In the genomic region with DNA sequence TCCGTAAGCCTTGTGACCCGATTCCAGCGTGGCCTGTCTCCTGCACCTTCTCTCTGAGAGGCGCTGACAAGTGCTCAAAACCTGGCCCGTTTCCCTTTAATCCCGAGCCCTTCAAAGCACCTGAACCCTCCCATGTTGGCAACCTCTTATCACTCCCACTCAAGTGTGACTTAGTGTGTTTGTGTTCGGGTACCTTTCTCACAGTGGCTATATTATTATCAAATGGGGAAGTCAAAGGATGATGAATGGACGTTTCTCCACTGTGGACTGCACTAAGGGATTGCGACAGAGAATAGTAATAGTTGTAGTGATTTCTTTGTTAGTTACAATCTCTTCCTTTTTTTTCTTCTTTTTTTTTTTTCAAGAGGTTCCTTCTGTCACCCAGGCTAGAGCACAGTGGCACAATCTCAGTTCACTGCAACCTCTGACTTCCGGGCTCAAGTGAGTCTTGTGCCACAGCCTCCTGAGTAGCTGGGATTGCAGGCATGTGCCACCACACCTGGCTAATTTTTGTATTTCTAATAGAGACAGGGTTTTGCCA, we compare ENCODE assay signal across 15 cellular contexts.
DNase-seq lines count a peak whose midpoint lies in the region; ATAC-seq and TF ChIP-seq lines count a peak whose summit lies in the region.
"Had no signal": no experiment of that assay in that cellular context is flagged by ENCODE, and none has a peak within 500 bp of the region (broad histone marks: within the 10 kb centered on the region; RNA-seq: fewer than 3 reads in every experiment).

No MANE protein-coding gene starts in this region.

- no peak overlapping the region for H3K4me3 ChIP-seq in body of pancreas
- H3K4me3 ChIP-seq: ascending aorta, smooth muscle cell, suprapubic skin had no signal

- no peaks in the 10 kb centered on the region for H3K36me3 ChIP-seq in body of pancreas (replicated peaks in 1 of 2; ENCODE audit: insufficient read depth in 1 of 2, low read depth in 2 of 2)
- H3K36me3 ChIP-seq: ascending aorta, suprapubic skin had no signal

- intact Hi-C loops in body of pancreas (cut with DNase I) = no loop called here

- no peak for TF ChIP-seq CTCF in body of pancreas (IDR thresholded peaks at IDR 0.05)

- peaks cover 11% of the 10 kb centered on the region for H3K4me1 ChIP-seq in body of pancreas
- H3K4me1 ChIP-seq: ascending aorta, suprapubic skin had no signal

- no peaks in the 10 kb centered on the region for H3K27me3 ChIP-seq in body of pancreas
- H3K27me3 ChIP-seq: ascending aorta, suprapubic skin had no signal

- H3K9me3 ChIP-seq in body of pancreas = no peaks in the 10 kb centered on the region
- H3K9me3 ChIP-seq: ascending aorta, suprapubic skin had no signal

- peak overlapping the region in 1 of 4 donors; percentile 63 for H3K27ac ChIP-seq in body of pancreas
- H3K27ac ChIP-seq: ascending aorta, suprapubic skin had no signal

- peak; percentile 95 for ATAC-seq in body of pancreas

- no peak for TF ChIP-seq POLR2A in body of pancreas (IDR thresholded peaks at IDR 0.05)

- WGBS in body of pancreas, 2 donors = 14% methylated on average over 10 of the region's 10 CpGs

- peak; percentile 2 for DNase-seq in NCI-H1092 treated with DMSO at 0.1 percent for 48 hours (lab: John Stamatoyannopoulos, UW)
- DNase-seq in NCI-H1092 (lab: John Stamatoyannopoulos, UW) = no peak
- DNase-seq in NCI-H510A (lab: John Stamatoyannopoulos, UW) = peak; percentile 63
- peak in 3 of 4 donors; percentile 26 to 55 (median 42) for DNase-seq in body of pancreas
- peak; percentile 60 for DNase-seq in pons (ENCODE audit: low spot score)
- DNase-seq in NCI-H526 (lab: John Stamatoyannopoulos, UW) = no peak
- DNase-seq in NCI-H2171 treated with DMSO at 0.1 percent for 48 hours (lab: John Stamatoyannopoulos, UW) = no peak
- DNase-seq in stimulated activated CD4-positive, alpha-beta T cell treated with anti-CD3 and anti-CD28 coated beads, Interleukin-15, amount 100 ng/mL, for 24 hours = no peak
- DNase-seq: 8988T, dermis blood vessel endothelial cell, mesendoderm, NCI-H748 treated with DMSO at 0.1 percent for 48 hours had no signal

Comparison
In these comparisons a context has a peak if more than half of its experiments do, and no peak if none do; other contexts are left out.
1. DNase-seq: peak in NCI-H1092 treated with DMSO at 0.1 percent for 48 hours (single experiment), NCI-H510A (single experiment), body of pancreas (3 of 4) and pons (single experiment); none in NCI-H1092 (single experiment), NCI-H526 (0 of 2), NCI-H2171 treated with DMSO at 0.1 percent for 48 hours (single experiment) and stimulated activated CD4-positive, alpha-beta T cell treated with anti-CD3 and anti-CD28 coated beads, Interleukin-15, amount 100 ng/mL, for 24 hours (single experiment).